8 cellular contexts compared by ENCODE assay signal in genomic region chr1:206471415-206471801, GRCh38. TPM values are rescaled to one million over a fixed set of nuclear protein-coding genes. Genes with fewer than 3 reads are reported as not detected.
DNase-seq lines count a peak whose midpoint lies in the region; TF ChIP-seq lines count a peak whose summit lies in the region.

No MANE protein-coding gene starts in this region.

- no peaks in the 10 kb centered on the region for H3K9me2 ChIP-seq in SU-DHL-6 (replicated peaks; ENCODE audit: insufficient read depth, low read length)

- H3K4me3 ChIP-seq in SU-DHL-6 (ENCODE audit: insufficient read depth, low read length, poor library complexity, severe bottlenecking) (peak overlapping the region; percentile 74), fibroblast of villous mesenchyme (ENCODE audit: low read depth, low read length) (peak overlapping the region; percentile 90), thymus (ENCODE audit: low read length) (peak overlapping the region; percentile 66)

- H3K4me1 ChIP-seq in thymus (ENCODE audit: control insufficient read depth, insufficient read depth, low read length): peaks cover 36% of the 10 kb centered on the region

- H3K36me3 ChIP-seq in SU-DHL-6 (ENCODE audit: low read length): no peaks in the 10 kb centered on the region
- peaks cover 27% of the 10 kb centered on the region for H3K36me3 ChIP-seq in thymus (ENCODE audit: control insufficient read depth, insufficient read depth)

- H3K27ac ChIP-seq in SU-DHL-6 (ENCODE audit: low read depth, low read length) (peak overlapping the region; percentile 86), thymus (ENCODE audit: low read depth) (peak overlapping the region; percentile 61)

- no peaks in the 10 kb centered on the region for H3K27me3 ChIP-seq in SU-DHL-6 (ENCODE audit: low read length)
- H3K27me3 ChIP-seq in thymus (ENCODE audit: control insufficient read depth, insufficient read depth): no peaks in the 10 kb centered on the region

- H3F3A ChIP-seq in SU-DHL-6 (ENCODE audit: insufficient read depth): peaks cover 13% of the 10 kb centered on the region

- H3K9ac ChIP-seq in SU-DHL-6 (ENCODE audit: low read length): peak overlapping the region; percentile 78

- TF ChIP-seq CTCF in SU-DHL-6 (IDR thresholded peaks at IDR 0.05; ENCODE audit: insufficient read depth, low read length, poor library complexity, severe bottlenecking) (no peak), fibroblast of villous mesenchyme (IDR thresholded peaks at IDR 0.05; ENCODE audit: insufficient read depth, low read depth, low read length) (no peak)

- DNase-seq in activated effector memory CD4-positive, alpha-beta T cell treated with anti-CD3 and anti-CD28 coated beads, Interleukin-2, amount 50 U/mL, for 16 hours: peak; percentile 73
- no peak for DNase-seq in activated effector memory CD4-positive, alpha-beta T cell treated with Interleukin-2 at 50 U/mL for 16 hours
- no peak for DNase-seq in fibroblast of villous mesenchyme (ENCODE audit: low read depth)
- DNase-seq in NCI-H446 treated with DMSO at 0.1 percent for 48 hours (lab: John Stamatoyannopoulos, UW): no peak
- DNase-seq in NCI-H774 (lab: John Stamatoyannopoulos, UW): no peak
- DNase-seq in NCI-H1105 (lab: John Stamatoyannopoulos, UW): no peak

- H3K4me2 ChIP-seq in SU-DHL-6 (ENCODE audit: low read depth, low read length, poor library complexity, severe bottlenecking): peak overlapping the region; percentile 63

- H4K20me1 ChIP-seq in SU-DHL-6 (ENCODE audit: low read depth, low read length): no peaks in the 10 kb centered on the region

- H3K9me3 ChIP-seq in SU-DHL-6 (ENCODE audit: insufficient read depth, low read length) (no peaks in the 10 kb centered on the region), thymus (ENCODE audit: control insufficient read depth) (no peaks in the 10 kb centered on the region)

- WGBS in thymus: 57% methylated on average over 7 of the region's 7 CpGs

- H2AFZ ChIP-seq in SU-DHL-6 (ENCODE audit: low read depth, low read length, severe bottlenecking): no peak overlapping the region

- H3K79me2 ChIP-seq in SU-DHL-6 (ENCODE audit: insufficient read depth, low read length): no peaks in the 10 kb centered on the region

RNA-seq across cellular contexts. Expression of gene IKBKE, which starts 1.1 kb away (rescaled TPM):
- 23.7 and 25.8 TPM in 2 replicates for total RNA-seq in fibroblast of villous mesenchyme
- 17.1 TPM for polyA plus RNA-seq in thymus

RNA-seq across cellular contexts. Expression of gene RASSF5, which starts 35.9 kb away (rescaled TPM):
- total RNA-seq in fibroblast of villous mesenchyme: 0.86 and 1.6 TPM in 2 replicates
- 54.3 TPM for polyA plus RNA-seq in thymus
